Comparison of ENCODE assay signal across 20 cellular contexts in genomic region chr22:40270748-40271373, GRCh38.
"Had no signal": no experiment of that assay in that cellular context is flagged by ENCODE, and none has a peak within 500 bp of the region (broad histone marks: within the 10 kb centered on the region; RNA-seq: fewer than 3 reads in every experiment).

No MANE protein-coding gene starts in this region.

- H3K4me1 ChIP-seq: foreskin keratinocyte, neural progenitor cell had no signal

- H3K4me3 ChIP-seq: cardiac muscle cell, heart right ventricle, lower lobe of right lung, neural progenitor cell, ovary had no signal

- H3K27ac ChIP-seq: cardiac muscle cell, foreskin keratinocyte, lower lobe of right lung, neural progenitor cell, ovary had no signal

- DNase-seq: activated CD4-positive, alpha-beta memory T cell treated with anti-CD3 and anti-CD28 coated beads for 36 hours; activated CD4-positive, alpha-beta T cell treated with anti-CD3 and anti-CD28 coated beads for 36 hours; activated CD8-positive, alpha-beta memory T cell treated with anti-CD3 and anti-CD28 coated beads, Interleukin-2, amount 10 ng/mL, durations not matched to agents 7 days and 5 days; activated gamma-delta T cell treated with Interleukin-2 at 50 U/mL for 16 hours; activated T-cell treated with anti-CD3 and anti-CD28 coated beads, Interleukin-2, amount 50 U/mL, for 48 hours; erythroblast; foreskin keratinocyte; heart right ventricle; left cardiac atrium; lower lobe of right lung; midbrain; ovary; retina; stimulated activated CD4-positive, alpha-beta T cell treated with anti-CD3 and anti-CD28 coated beads, Interleukin-15, amount 100 ng/mL, for 24 hours; stimulated activated CD4-positive, alpha-beta T cell treated with anti-CD3 and anti-CD28 coated beads, Interleukin-4, amount 100 ng/mL, for 1 hour; T-helper 2 cell had no signal

- H3K9me3 Mint-ChIP-seq: activated CD4-positive, alpha-beta memory T cell treated with anti-CD3 and anti-CD28 coated beads for 36 hours; neural progenitor cell; stimulated activated naive CD8-positive, alpha-beta T cell treated with anti-CD3 and anti-CD28 coated beads, Interleukin-15, Interleukin-2, amounts not matched to agents 100 ng/mL and 50 ng/mL, for 24 hours; type B pancreatic cell had no signal

- H3K27me3 Mint-ChIP-seq: activated CD4-positive, alpha-beta memory T cell treated with anti-CD3 and anti-CD28 coated beads for 36 hours; activated CD4-positive, alpha-beta T cell treated with anti-CD3 and anti-CD28 coated beads for 36 hours; activated CD8-positive, alpha-beta memory T cell treated with anti-CD3 and anti-CD28 coated beads, Interleukin-2, amount 10 ng/mL, durations not matched to agents 7 days and 5 days; stimulated activated naive CD8-positive, alpha-beta T cell treated with anti-CD3 and anti-CD28 coated beads, Interleukin-15, Interleukin-2, amounts not matched to agents 100 ng/mL and 50 ng/mL, for 24 hours; type B pancreatic cell had no signal

- ATAC-seq: activated CD4-positive, alpha-beta T cell treated with anti-CD3 and anti-CD28 coated beads for 36 hours; activated CD8-positive, alpha-beta memory T cell treated with anti-CD3 and anti-CD28 coated beads, Interleukin-2, amount 10 ng/mL, durations not matched to agents 7 days and 5 days; foreskin keratinocyte; heart right ventricle; left cardiac atrium; lower lobe of right lung had no signal

- H3K4me1 Mint-ChIP-seq: neural progenitor cell had no signal

- H3K36me3 ChIP-seq: neural progenitor cell, ovary had no signal

- H3K27ac Mint-ChIP-seq: activated CD4-positive, alpha-beta memory T cell treated with anti-CD3 and anti-CD28 coated beads for 36 hours; activated CD8-positive, alpha-beta memory T cell treated with anti-CD3 and anti-CD28 coated beads, Interleukin-2, amount 10 ng/mL, durations not matched to agents 7 days and 5 days; neural progenitor cell; type B pancreatic cell had no signal

- H3K9me3 ChIP-seq: heart right ventricle, lower lobe of right lung had no signal

- H3K4me3 Mint-ChIP-seq: activated CD4-positive, alpha-beta memory T cell treated with anti-CD3 and anti-CD28 coated beads for 36 hours; activated CD4-positive, alpha-beta T cell treated with anti-CD3 and anti-CD28 coated beads for 36 hours; activated CD8-positive, alpha-beta memory T cell treated with anti-CD3 and anti-CD28 coated beads, Interleukin-2, amount 10 ng/mL, durations not matched to agents 7 days and 5 days; neural progenitor cell; stimulated activated naive CD8-positive, alpha-beta T cell treated with anti-CD3 and anti-CD28 coated beads, Interleukin-15, Interleukin-2, amounts not matched to agents 100 ng/mL and 50 ng/mL, for 24 hours; type B pancreatic cell had no signal

- H3K27me3 ChIP-seq: cardiac muscle cell, foreskin keratinocyte, heart right ventricle, neural progenitor cell, ovary had no signal
